Comparison of ENCODE assay signal across 26 cellular contexts in the genomic region with DNA sequence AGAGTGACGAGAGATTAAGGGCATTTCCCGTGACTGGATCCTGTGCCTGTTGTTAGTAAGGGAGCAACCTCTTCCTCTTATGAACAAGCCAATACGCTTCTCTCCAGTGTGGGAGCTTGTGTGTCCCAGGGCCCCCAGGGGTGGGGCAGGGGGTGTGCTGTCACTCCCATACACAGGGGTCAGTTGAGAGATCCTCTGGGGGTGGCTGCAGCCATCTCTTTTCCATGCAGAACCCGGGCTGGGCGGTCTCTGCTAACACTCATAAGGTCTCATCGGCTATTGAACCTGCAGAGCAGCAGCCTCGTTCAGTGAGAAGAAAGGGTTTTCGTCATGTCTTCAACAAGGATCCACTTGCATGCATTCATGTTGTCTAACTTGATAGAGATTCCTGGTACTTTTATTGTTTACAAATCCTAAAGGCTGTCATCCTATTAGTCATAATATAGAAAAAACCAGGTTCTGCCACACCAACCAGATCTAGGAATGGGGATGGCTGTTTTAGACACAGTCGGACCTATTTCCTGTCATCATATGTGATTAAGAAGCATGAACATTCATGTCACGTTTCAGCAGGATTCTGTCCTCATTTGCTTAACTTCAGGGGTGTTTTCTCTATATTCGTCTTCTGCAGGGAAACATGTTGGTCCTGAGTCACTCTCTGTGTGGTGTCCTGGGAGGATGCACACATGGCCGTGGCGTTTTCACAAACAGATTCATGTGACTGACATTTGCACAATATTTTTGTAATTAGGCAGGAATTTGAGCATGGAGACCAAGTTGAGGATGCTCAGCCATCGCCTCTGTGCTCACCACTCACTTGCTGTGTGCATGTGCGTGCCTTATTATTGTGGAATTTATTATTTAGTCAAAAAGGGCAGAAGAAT. TPM values are rescaled to one million over a fixed set of nuclear protein-coding genes. Genes with fewer than 3 reads are reported as not detected.
DNase-seq lines count a peak whose midpoint lies in the region; ATAC-seq and TF ChIP-seq lines count a peak whose summit lies in the region.
"Had no signal": no experiment of that assay in that cellular context is flagged by ENCODE, and none has a peak within 500 bp of the region (broad histone marks: within the 10 kb centered on the region; RNA-seq: fewer than 3 reads in every experiment).

No MANE protein-coding gene starts in this region.

- H3K27ac ChIP-seq in A673 (ENCODE audit: low read depth, low read length, poor library complexity, severe bottlenecking): no peak overlapping the region
- H3K27ac ChIP-seq in foreskin keratinocyte: no peak overlapping the region
- H3K27ac ChIP-seq: neutrophil had no signal

- no TSS peak for BruUV-seq in A673 (replicated peaks; lab: Mats Ljungman, UMichigan)

- TF ChIP-seq CTCF in A673 (conservative IDR thresholded peaks at IDR 0.05; ENCODE audit: low read depth, low read length) (no peak), foreskin keratinocyte (conservative IDR thresholded peaks at IDR 0.05) (no peak)

- H3K27me3 ChIP-seq in A673 (replicated peaks; ENCODE audit: insufficient read depth, low read depth, low read length, poor library complexity): no peaks in the 10 kb centered on the region
- H3K27me3 ChIP-seq in foreskin keratinocyte: no peaks in the 10 kb centered on the region
- H3K27me3 ChIP-seq: neutrophil, uterus had no signal

- H3K4me3 ChIP-seq in A673 (ENCODE audit: low read depth, low read length, poor library complexity, severe bottlenecking): no peak overlapping the region
- H3K4me3 ChIP-seq: HAP-1, lung, skin epidermis, uterus had no signal

- POLR2A ChIA-PET in A673 (lab: Charles Lee; ENCODE audit: low non-redundant PET): no interaction called here

- intact Hi-C loops in A673 (cut with micrococcal nuclease; ENCODE audit: unreplicated experiment): no loop called here

- peak; percentile 21 for DNase-seq in A673 (ENCODE audit: low spot score)
- DNase-seq in GM03348 (ENCODE audit: low spot score): peak; percentile 64
- DNase-seq in amniotic epithelial cell (ENCODE audit: low read depth): peak; percentile 41
- peak in 1 of 2 donors; percentile 59 for DNase-seq in foreskin keratinocyte
- no peak for DNase-seq in NCI-H748 treated with DMSO at 0.1 percent for 48 hours (lab: John Stamatoyannopoulos, UW)
- no peak for DNase-seq in cerebellar cortex (ENCODE audit: low spot score)
- DNase-seq in inferior parietal cortex (ENCODE audit: extremely low spot score): no peak
- DNase-seq: ACHN; activated naive CD4-positive, alpha-beta T cell treated with anti-CD3 and anti-CD28 coated beads for 36 hours; activated T-cell treated with anti-CD3 and anti-CD28 coated beads, Interleukin-2, amount 50 U/mL, for 72 hours; anterior cingulate cortex; effector CD8-positive, alpha-beta T cell; hippocampal formation; KBM-7; NCI-H187; NCI-H345; SHP77 treated with DMSO at 0.1 percent for 48 hours; stimulated activated CD4-positive, alpha-beta T cell treated with anti-CD3 and anti-CD28 coated beads, Interleukin-1b, Interleukin-23, amount 100 ng/mL, for 48 hours; SW 1271; uterus had no signal

- H3K36me3 ChIP-seq in A673 (ENCODE audit: insufficient read depth, low read length, poor library complexity, severe bottlenecking): no peaks in the 10 kb centered on the region
- H3K36me3 ChIP-seq: HAP-1, neutrophil, uterus had no signal

- H3K4me1 ChIP-seq in A673 (ENCODE audit: insufficient read depth, low read length, poor library complexity, severe bottlenecking) (no peaks in the 10 kb centered on the region), foreskin keratinocyte (peaks cover 29% of the 10 kb centered on the region)
- H3K4me1 ChIP-seq: uterus had no signal

- ATAC-seq in foreskin keratinocyte (peak; percentile 56), HG03097 (IDR thresholded peaks at IDR 0.05; ENCODE audit: low FRiP score, unreplicated experiment) (no peak)
- ATAC-seq: activated T-cell treated with anti-CD3 and anti-CD28 coated beads, Interleukin-2, amount 50 U/mL, for 72 hours had no signal

- H3K9me3 ChIP-seq in A673 (ENCODE audit: low read depth, low read length, poor library complexity, severe bottlenecking): no peaks in the 10 kb centered on the region
- H3K9me3 ChIP-seq: HAP-1, neutrophil, uterus had no signal

- CTCF ChIA-PET in A673 (lab: Charles Lee): no interaction called here

RNA-seq across cellular contexts. Expression of a gene that starts 13.3 kb away (rescaled TPM):
- total RNA-seq in A673 (2021) (0.13 and 0.66 TPM in 2 replicates), foreskin keratinocyte (345 and 346 TPM in 2 replicates)
- 85.3 and 98.3 TPM in 2 replicates for polyA plus RNA-seq in foreskin keratinocyte
- total RNA-seq: activated CD8-positive, alpha-beta memory T cell treated with anti-CD3 and anti-CD28 coated beads for 36 hours; activated naive CD4-positive, alpha-beta T cell treated with anti-CD3 and anti-CD28 coated beads for 36 hours; activated T-cell treated with anti-CD3 and anti-CD28 coated beads, Interleukin-2, amount 50 U/mL, for 72 hours had no signal

Comparison
In these comparisons a context has a peak if more than half of its experiments do, and no peak if none do; other contexts are left out.
1. DNase-seq: peak in A673 (single experiment), GM03348 (single experiment) and amniotic epithelial cell (single experiment); none in NCI-H748 treated with DMSO at 0.1 percent for 48 hours (single experiment), cerebellar cortex (single experiment) and inferior parietal cortex (single experiment).
2. RNA of a gene that starts 13.3 kb away (total RNA-seq): 345 to 346 TPM in foreskin keratinocyte; 0.13 to 0.66 TPM in A673; every median in the first group is over 100 times any median in the second.